ENCODE assay signal across 1 cellular context in genomic region chr7:130489140-130489967, GRCh38.
TF ChIP-seq lines count a peak whose summit lies in the region.

No MANE protein-coding gene starts in this region.

TF ChIP-seq in H1, 55 proteins besides CTCF, POLR2A, EP300 and RAD21:
- no peak for TF ChIP-seq CHD7 (IDR thresholded peaks at IDR 0.05; ENCODE audit: insufficient replicate concordance, low read length)
- no peak for TF ChIP-seq HDAC2 (IDR thresholded peaks at IDR 0.05; ENCODE audit: borderline replicate concordance in 1 of 2, low read depth in 2 of 2, low read length in 2 of 2)
- no peak for TF ChIP-seq SP1 (IDR thresholded peaks at IDR 0.05; ENCODE audit: low read depth, low read length)
- no peak for TF ChIP-seq ZNF274 (IDR thresholded peaks at IDR 0.05; ENCODE audit: borderline replicate concordance, extremely low read depth, low read length)
- no peak for TF ChIP-seq SUZ12 (IDR thresholded peaks at IDR 0.05; ENCODE audit: low read length)
- TF ChIP-seq KDM5A (IDR thresholded peaks at IDR 0.05; ENCODE audit: low read length): no peak
- no peak for TF ChIP-seq RNF2 (IDR thresholded peaks at IDR 0.05; ENCODE audit: borderline replicate concordance, low read depth, low read length, missing control alignments, poor library complexity, severe bottlenecking)
- no peak for TF ChIP-seq SAP30 (IDR thresholded peaks at IDR 0.05; ENCODE audit: insufficient read depth, insufficient replicate concordance, low read length)
- TF ChIP-seq TEAD4 (IDR thresholded peaks at IDR 0.05; ENCODE audit: low read depth, low read length): no peak
- TF ChIP-seq NRF1 (IDR thresholded peaks at IDR 0.05; ENCODE audit: low read depth, low read length): no peak
- TF ChIP-seq ATF3 (IDR thresholded peaks at IDR 0.05; ENCODE audit: insufficient read depth, low read depth, low read length): no peak
